11 cellular contexts compared by ENCODE assay signal in the genomic region with DNA sequence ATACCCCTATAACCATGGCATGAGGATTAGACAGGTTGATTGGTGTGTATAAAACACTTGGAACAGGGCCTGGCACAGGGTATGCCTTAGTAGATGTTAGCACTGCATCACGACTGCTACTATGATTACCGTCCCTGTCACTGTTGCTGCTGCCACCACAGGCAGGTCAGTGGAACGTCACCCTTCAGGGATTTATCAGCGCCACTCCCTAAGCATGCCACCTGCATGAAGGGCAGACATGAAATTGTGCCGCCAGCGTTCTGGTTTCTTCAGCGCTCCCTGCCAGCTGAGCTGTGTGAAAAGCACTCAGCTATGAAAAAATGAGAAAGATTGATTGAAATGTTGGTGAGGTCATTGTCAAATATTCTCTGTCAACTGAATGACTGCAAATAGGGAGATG.
DNase-seq lines count a peak whose midpoint lies in the region; ATAC-seq, FAIRE-seq and TF ChIP-seq lines count a peak whose summit lies in the region.
"Had no signal": no experiment of that assay in that cellular context is flagged by ENCODE, and none has a peak within 500 bp of the region (broad histone marks: within the 10 kb centered on the region; RNA-seq: fewer than 3 reads in every experiment).

No MANE protein-coding gene starts in this region.

- H3K36me3 Mint-ChIP-seq in stimulated activated memory B cell treated with anti-CD40 and anti-IgM and Interleukin-4, amounts not matched to agents 10 μg/mL and 1 μg/mL and 100 μg/mL, for 72 hours: no peaks in the 10 kb centered on the region

- H2AFZ ChIP-seq in SK-N-SH (ENCODE audit: low read depth): no peak overlapping the region
- H2AFZ ChIP-seq in SU-DHL-6 (ENCODE audit: low read depth, low read length, severe bottlenecking): no peak overlapping the region

- 23% methylated on average over 7 of the region's 7 CpGs for WGBS in SK-N-SH (ENCODE audit: low lambda C conversion rate)
- WGBS in aorta, 2 donors: 69 to 78% methylated on average over 7 of the region's 7 CpGs

- intact Hi-C loops in aorta (cut with DNase I): no loop called here
- intact Hi-C loops in kidney (cut with DNase I): no loop called here

- H3K4me2 ChIP-seq in SK-N-SH: no peak overlapping the region
- H3K4me2 ChIP-seq in SU-DHL-6 (ENCODE audit: low read depth, low read length, poor library complexity, severe bottlenecking): no peak overlapping the region

- DNase-seq in SK-N-SH (peak; percentile 30), aorta (no peak), kidney (no peak), GM13976 (ENCODE audit: low spot score) (no peak)
- DNase-seq: dorsolateral prefrontal cortex, mesendoderm, NCI-H774 had no signal

- H3F3A ChIP-seq in SK-N-SH (replicated peaks; ENCODE audit: insufficient read depth) (no peaks in the 10 kb centered on the region), SU-DHL-6 (ENCODE audit: insufficient read depth) (no peaks in the 10 kb centered on the region)

- no peaks in the 10 kb centered on the region for H3K9me3 Mint-ChIP-seq in stimulated activated memory B cell treated with anti-CD40 and anti-IgM and Interleukin-4, amounts not matched to agents 10 μg/mL and 1 μg/mL and 100 μg/mL, for 72 hours

- CTCF ChIA-PET in SK-N-SH (lab: Yijun Ruan, JAX): interaction anchor here (0.7 to 2.0 kb wide), 3 partner anchors 11 to 13 kb away, joined by 3 to 6 read pairs (median 4); no protein-coding TSS in a partner anchor

- no peak for TF ChIP-seq CTCF in SK-N-SH (IDR thresholded peaks at IDR 0.05)
- TF ChIP-seq CTCF in LNCAP (IDR thresholded peaks at IDR 0.05): peak; percentile 55
- TF ChIP-seq CTCF in SU-DHL-6 (IDR thresholded peaks at IDR 0.05; ENCODE audit: insufficient read depth, low read length, poor library complexity, severe bottlenecking): peak; percentile 40
- no peak for TF ChIP-seq CTCF in kidney (IDR thresholded peaks at IDR 0.05; ENCODE audit: borderline replicate concordance, extremely low read depth, insufficient read depth)
- no peak for TF ChIP-seq CTCF in GM13976 (IDR thresholded peaks at IDR 0.05; ENCODE audit: borderline replicate concordance, control extremely low read depth, extremely low read depth, insufficient read depth, missing control alignments)

- H3K27ac ChIP-seq in SK-N-SH (ENCODE audit: low read depth in 2 of 2, low read length in 1 of 2): no peak overlapping the region
- H3K27ac ChIP-seq in SU-DHL-6 (ENCODE audit: low read depth, low read length): no peak overlapping the region
- no peak overlapping the region for H3K27ac ChIP-seq in aorta (ENCODE audit: low read depth in 1 of 2, low read length in 2 of 2)
- H3K27ac ChIP-seq in kidney (ENCODE audit: low read depth in 2 of 2, low read length in 2 of 2): no peak overlapping the region
- H3K27ac ChIP-seq: dorsolateral prefrontal cortex had no signal

- H3K27me3 ChIP-seq in SK-N-SH (ENCODE audit: insufficient read depth) (0 out of 2 replicates have a peak, but pooled peaks cover 4% of the 10 kb centered on the region), SU-DHL-6 (ENCODE audit: low read length) (no peaks in the 10 kb centered on the region), aorta (ENCODE audit: control insufficient read depth in 1 of 2, insufficient read depth in 2 of 2, low read length in 1 of 2) (no peaks in the 10 kb centered on the region)
- H3K27me3 ChIP-seq: dorsolateral prefrontal cortex had no signal

- no peaks in the 10 kb centered on the region; a peak in 1 of 4 replicates for H3K4me1 ChIP-seq in SK-N-SH (ENCODE audit: control insufficient read depth in 1 of 2, insufficient read depth in 2 of 2, low read depth in 1 of 2, low read length in 1 of 2)
- no peaks in the 10 kb centered on the region for H3K4me1 ChIP-seq in aorta (ENCODE audit: control insufficient read depth in 1 of 2, insufficient read depth in 2 of 2, low read length in 2 of 2)
- no peaks in the 10 kb centered on the region for H3K4me1 ChIP-seq in kidney (ENCODE audit: control insufficient read depth in 1 of 2, insufficient read depth in 1 of 2, low read depth in 1 of 2, low read length in 2 of 2)

- ATAC-seq in SK-N-SH treated with all-trans-retinoic acid at 6 μM for 48 hours: no peak
- ATAC-seq in stimulated activated memory B cell treated with anti-CD40 and anti-IgM and Interleukin-4, amounts not matched to agents 10 μg/mL and 1 μg/mL and 100 μg/mL, for 72 hours: peak; percentile 59
- ATAC-seq in aorta (ENCODE audit: low FRiP score): no peak

- H3K9me2 ChIP-seq in SK-N-SH (no peaks in the 10 kb centered on the region), SU-DHL-6 (replicated peaks; ENCODE audit: insufficient read depth, low read length) (no peaks in the 10 kb centered on the region)

- no peak overlapping the region for H3K4me3 ChIP-seq in SK-N-SH (ENCODE audit: low read depth in 2 of 2, low read length in 1 of 2)
- no peak overlapping the region for H3K4me3 ChIP-seq in SU-DHL-6 (ENCODE audit: insufficient read depth, low read length, poor library complexity, severe bottlenecking)
- no peak overlapping the region for H3K4me3 ChIP-seq in aorta (ENCODE audit: low read length in 2 of 2)
- H3K4me3 ChIP-seq in kidney (ENCODE audit: low read length in 2 of 2): no peak overlapping the region
- H3K4me3 ChIP-seq: dorsolateral prefrontal cortex had no signal

- no peak for TF ChIP-seq EP300 in SK-N-SH (IDR thresholded peaks at IDR 0.05; ENCODE audit: borderline replicate concordance in 1 of 2, low read depth in 1 of 2, low read length in 1 of 2)

- no peaks in the 10 kb centered on the region for H3K36me3 ChIP-seq in SK-N-SH (replicated peaks in 1 of 2; ENCODE audit: control insufficient read depth in 1 of 2, insufficient read depth in 2 of 2, low read length in 1 of 2)
- no peaks in the 10 kb centered on the region for H3K36me3 ChIP-seq in SU-DHL-6 (ENCODE audit: low read length)
- no peaks in the 10 kb centered on the region for H3K36me3 ChIP-seq in aorta (ENCODE audit: control insufficient read depth in 1 of 2, insufficient read depth in 2 of 2, low read length in 1 of 2)
- no peaks in the 10 kb centered on the region for H3K36me3 ChIP-seq in kidney (ENCODE audit: control insufficient read depth in 1 of 2, insufficient read depth in 2 of 2, low read length in 2 of 2)

- H4K20me1 ChIP-seq in SK-N-SH (ENCODE audit: insufficient read depth): no peaks in the 10 kb centered on the region
- no peaks in the 10 kb centered on the region for H4K20me1 ChIP-seq in SU-DHL-6 (ENCODE audit: low read depth, low read length)

- peaks cover 18% of the 10 kb centered on the region for H3K27me3 Mint-ChIP-seq in stimulated activated memory B cell treated with anti-CD40 and anti-IgM and Interleukin-4, amounts not matched to agents 10 μg/mL and 1 μg/mL and 100 μg/mL, for 72 hours

- H3K9me3 ChIP-seq in SK-N-SH: no peaks in the 10 kb centered on the region
- no peaks in the 10 kb centered on the region for H3K9me3 ChIP-seq in SU-DHL-6 (ENCODE audit: insufficient read depth, low read length)
- H3K9me3 ChIP-seq in aorta (ENCODE audit: control insufficient read depth, low read length): no peaks in the 10 kb centered on the region
- no peaks in the 10 kb centered on the region for H3K9me3 ChIP-seq in kidney (ENCODE audit: control insufficient read depth in 1 of 2, low read length in 2 of 2)

- no peak overlapping the region for H3K27ac Mint-ChIP-seq in stimulated activated memory B cell treated with anti-CD40 and anti-IgM and Interleukin-4, amounts not matched to agents 10 μg/mL and 1 μg/mL and 100 μg/mL, for 72 hours

- H3K4me1 Mint-ChIP-seq in stimulated activated memory B cell treated with anti-CD40 and anti-IgM and Interleukin-4, amounts not matched to agents 10 μg/mL and 1 μg/mL and 100 μg/mL, for 72 hours: peaks cover 4% of the 10 kb centered on the region

- in situ Hi-C loops in GM13976 (cut with MboI; ENCODE audit: low sequenced_read_pairs, unreplicated experiment): no loop called here

- no peak overlapping the region for H3K4me3 Mint-ChIP-seq in stimulated activated memory B cell treated with anti-CD40 and anti-IgM and Interleukin-4, amounts not matched to agents 10 μg/mL and 1 μg/mL and 100 μg/mL, for 72 hours

- H3K79me2 ChIP-seq in SK-N-SH (ENCODE audit: insufficient read depth): no peaks in the 10 kb centered on the region
- no peaks in the 10 kb centered on the region for H3K79me2 ChIP-seq in SU-DHL-6 (ENCODE audit: insufficient read depth, low read length)

- no peak for FAIRE-seq in kidney (lab: Jason Lieb, UNC)

- POLR2A ChIA-PET in SK-N-SH (lab: Yijun Ruan, JAX): no interaction called here

- no peak overlapping the region for H3K9ac ChIP-seq in SK-N-SH
- no peak overlapping the region for H3K9ac ChIP-seq in SU-DHL-6 (ENCODE audit: low read length)
- no peak overlapping the region for H3K9ac ChIP-seq in kidney (ENCODE audit: low read length in 2 of 2)

- TF ChIP-seq RAD21 in SK-N-SH (IDR thresholded peaks at IDR 0.05; ENCODE audit: low read length): no peak

TF ChIP-seq in SK-N-SH, 30 proteins besides CTCF, POLR2A, EP300 and RAD21 (continues in another document):
- TF ChIP-seq NRF1 (IDR thresholded peaks at IDR 0.05; ENCODE audit: low read depth, low read length) (no peak), YY1 (IDR thresholded peaks at IDR 0.05; ENCODE audit: low read depth) (no peak), JUND (IDR thresholded peaks at IDR 0.05) (no peak), POLR2AphosphoS5 (IDR thresholded peaks at IDR 0.05; ENCODE audit: low read depth, low read length) (no peak)
- TF ChIP-seq, protein P1, sequence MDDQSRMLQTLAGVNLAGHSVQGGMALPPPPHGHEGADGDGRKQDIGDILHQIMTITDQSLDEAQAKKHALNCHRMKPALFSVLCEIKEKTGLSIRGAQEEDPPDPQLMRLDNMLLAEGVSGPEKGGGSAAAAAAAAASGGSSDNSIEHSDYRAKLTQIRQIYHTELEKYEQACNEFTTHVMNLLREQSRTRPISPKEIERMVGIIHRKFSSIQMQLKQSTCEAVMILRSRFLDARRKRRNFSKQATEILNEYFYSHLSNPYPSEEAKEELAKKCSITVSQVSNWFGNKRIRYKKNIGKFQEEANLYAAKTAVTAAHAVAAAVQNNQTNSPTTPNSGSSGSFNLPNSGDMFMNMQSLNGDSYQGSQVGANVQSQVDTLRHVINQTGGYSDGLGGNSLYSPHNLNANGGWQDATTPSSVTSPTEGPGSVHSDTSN (IDR thresholded peaks at IDR 0.05): no peak

TF ChIP-seq in SK-N-SH treated with all-trans-retinoic acid at 6 μM for 48 hours, 23 proteins besides CTCF, POLR2A, EP300 and RAD21 (continues in another document):
- no peak for TF ChIP-seq ZFP30 (CRISPR knock-in tag; IDR thresholded peaks at IDR 0.05)
- no peak for TF ChIP-seq TCF4 (CRISPR knock-in tag; IDR thresholded peaks at IDR 0.05; ENCODE audit: borderline replicate concordance)
- TF ChIP-seq TOX (CRISPR knock-in tag; IDR thresholded peaks at IDR 0.05; ENCODE audit: borderline replicate concordance): no peak

Comparison
In these comparisons a context has a peak if more than half of its experiments do, and no peak if none do; other contexts are left out.
1. CTCF ChIP-seq: peak in LNCAP (single experiment) and SU-DHL-6 (single experiment); none in SK-N-SH (single experiment), kidney (single experiment) and GM13976 (single experiment).